ENCODE assay signal across 9 cellular contexts in the genomic region with DNA sequence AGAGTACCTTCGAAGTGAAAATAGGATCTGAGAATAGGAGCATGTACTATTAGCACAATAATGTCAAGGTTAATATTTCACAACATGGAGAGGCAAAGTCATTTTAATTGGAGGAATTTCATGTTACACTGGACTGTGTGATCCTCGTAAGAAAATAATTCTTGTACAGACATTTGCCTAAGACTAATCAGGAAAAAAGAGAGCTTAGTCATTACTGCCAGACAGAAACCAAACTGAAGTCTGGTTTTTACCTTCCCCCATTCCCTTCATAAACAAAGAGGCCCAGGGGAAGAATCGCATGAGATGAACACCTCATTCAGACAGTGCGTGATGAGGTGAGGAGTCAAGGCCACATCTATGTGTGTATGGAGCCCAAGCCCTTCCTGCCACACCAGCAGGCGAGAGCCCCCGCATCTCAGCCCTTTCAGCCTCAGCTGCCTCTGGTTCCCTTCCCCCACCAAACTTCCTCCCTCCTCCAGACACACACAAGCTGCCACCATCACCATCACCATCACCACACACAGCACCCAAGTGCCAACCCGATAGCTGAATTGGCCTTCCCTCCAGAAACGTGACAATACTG.
DNase-seq lines count a peak whose midpoint lies in the region; ATAC-seq and TF ChIP-seq lines count a peak whose summit lies in the region.
"Had no signal": no experiment of that assay in that cellular context is flagged by ENCODE, and none has a peak within 500 bp of the region (broad histone marks: within the 10 kb centered on the region; RNA-seq: fewer than 3 reads in every experiment).

No MANE protein-coding gene starts in this region.

- TF ChIP-seq CTCF in choroid plexus epithelial cell (conservative IDR thresholded peaks at IDR 0.05; ENCODE audit: low read depth, low read length), result peak; percentile 8

- no peaks in the 10 kb centered on the region for H3K27me3 ChIP-seq in mucosa of rectum (ENCODE audit: control insufficient read depth in 2 of 2, insufficient read depth in 2 of 2, low read length in 2 of 2)

- peak overlapping the region; percentile 71 to 82 for H3K27ac ChIP-seq in mucosa of rectum (ENCODE audit: low read depth in 2 of 2, low read length in 2 of 2)

- peak; percentile 66 for ATAC-seq in GM18870 (IDR thresholded peaks at IDR 0.05; ENCODE audit: unreplicated experiment)

- no peaks in the 10 kb centered on the region for H3K36me3 ChIP-seq in mucosa of rectum (ENCODE audit: control insufficient read depth in 2 of 2, insufficient read depth in 2 of 2, low read length in 2 of 2)

- H3K9me3 ChIP-seq in mucosa of rectum (ENCODE audit: control insufficient read depth in 2 of 2, low read length in 2 of 2), result peaks cover 0 to 3% of the 10 kb centered on the region in 2 donors

- H3K9ac ChIP-seq in mucosa of rectum (ENCODE audit: low read depth in 1 of 2, low read length in 2 of 2), result peak overlapping the region in 1 of 2 donors; percentile 39

- DNase-seq in HPDE6-E6E7 (ENCODE audit: extremely low spot score), result peak; percentile 42
- DNase-seq in choroid plexus epithelial cell (ENCODE audit: low read depth), result peak; percentile 96
- no peak for DNase-seq in effector CD8-positive, alpha-beta T cell (lab: John Stamatoyannopoulos, UW)
- DNase-seq in AG08396 (ENCODE audit: low spot score), result no peak
- no peak for DNase-seq in NCI-H1417 (lab: John Stamatoyannopoulos, UW)
- no peak for DNase-seq in T-helper 9 cell
- DNase-seq: naive B cell had no signal

- H3K4me3 ChIP-seq in choroid plexus epithelial cell (ENCODE audit: low read depth, low read length) (no peak overlapping the region), mucosa of rectum (ENCODE audit: low read length in 2 of 2) (peak overlapping the region in 1 of 2 donors; percentile 59)

- peaks cover 19 to 21% of the 10 kb centered on the region in 2 donors for H3K4me1 ChIP-seq in mucosa of rectum (ENCODE audit: control insufficient read depth in 2 of 2, insufficient read depth in 2 of 2, low read length in 2 of 2)

Comparison
In these comparisons a context has a peak if more than half of its experiments do, and no peak if none do; other contexts are left out.
1. DNase-seq: peak in HPDE6-E6E7 (single experiment) and choroid plexus epithelial cell (single experiment); none in effector CD8-positive, alpha-beta T cell (single experiment), AG08396 (single experiment), NCI-H1417 (0 of 3) and T-helper 9 cell (single experiment).